In the genomic region with DNA sequence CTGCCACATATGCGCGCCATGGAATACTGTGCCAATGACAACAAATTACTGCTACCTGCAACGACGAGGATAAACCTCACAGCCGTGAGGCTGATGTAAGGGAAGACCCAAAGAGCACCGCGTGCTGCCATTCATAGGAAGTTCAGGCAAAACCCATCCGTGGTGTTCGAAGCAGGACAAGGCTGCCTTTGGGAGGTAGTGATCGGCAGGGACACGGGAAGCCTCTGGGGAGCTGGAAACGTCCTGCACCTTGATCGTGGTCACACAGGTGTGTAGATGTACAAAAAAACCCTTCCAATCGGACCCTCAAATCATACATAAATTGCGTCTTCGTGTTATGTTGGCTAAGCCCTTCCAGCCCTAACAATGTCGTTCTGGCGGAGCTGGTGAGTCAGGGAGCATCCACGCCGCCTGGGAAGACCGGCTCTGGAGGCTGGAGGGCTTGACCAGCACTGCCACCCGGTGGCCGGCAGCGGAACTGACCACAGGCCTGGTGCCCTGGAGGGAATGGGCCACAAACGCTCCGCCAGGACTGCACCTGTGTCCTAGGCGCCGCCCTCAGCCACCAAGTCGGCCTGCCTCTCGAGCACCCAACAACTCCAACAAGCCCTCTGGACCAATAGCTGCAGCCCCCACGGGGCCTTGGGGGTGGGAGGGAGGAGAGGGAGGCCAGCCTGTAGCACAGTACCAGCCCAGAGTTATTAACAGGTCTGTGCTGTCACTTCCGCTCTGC, we compare ENCODE assay signal across 8 cellular contexts. TPM values are rescaled to one million over a fixed set of nuclear protein-coding genes. Genes with fewer than 3 reads are reported as not detected.
DNase-seq lines count a peak whose midpoint lies in the region; ATAC-seq and TF ChIP-seq lines count a peak whose summit lies in the region.

No MANE protein-coding gene starts in this region.

- no peaks in the 10 kb centered on the region for H3K9me3 Mint-ChIP-seq in effector memory CD8-positive, alpha-beta T cell

- DNase-seq in AG04450 (ENCODE audit: low read depth, low spot score) (peak; percentile 55), NCI-H460 (ENCODE audit: extremely low read depth, low read depth) (peak; percentile 86), lung microvascular endothelial cell (ENCODE audit: low read depth in 2 of 2) (peak; percentile 88 to 89)
- DNase-seq in activated CD4-positive, alpha-beta T cell treated with anti-CD3 and anti-CD28 coated beads, Interleukin-2, amount 50 U/mL, for 4 hours = peak; percentile 48 to 49
- DNase-seq in effector memory CD8-positive, alpha-beta T cell = peak; percentile 37 to 43 (median 41)
- DNase-seq in stimulated activated CD8-positive, alpha-beta memory T cell treated with anti-CD3 and anti-CD28 coated beads, Interleukin-15, amount 100 ng/mL, for 4 hours (ENCODE audit: low read depth in 2 of 2) = peak; percentile 17 to 22

- H3K36me3 Mint-ChIP-seq in effector memory CD8-positive, alpha-beta T cell (ENCODE audit: insufficient read depth) = no peaks in the 10 kb centered on the region

- H3K4me3 Mint-ChIP-seq in effector memory CD8-positive, alpha-beta T cell = peak overlapping the region in 1 of 2 donors; percentile 27

- POLR2A ChIA-PET in AG04450 (lab: Yijun Ruan, JAX) = no interaction called here

- peaks cover 21% of the 10 kb centered on the region for H3K27me3 ChIP-seq in AG04450 (ENCODE audit: control insufficient read depth, insufficient read depth, low read length)

- ATAC-seq in GM18519 (IDR thresholded peaks at IDR 0.05; ENCODE audit: low FRiP score, unreplicated experiment) (peak; percentile 45), HG03139 (IDR thresholded peaks at IDR 0.05; ENCODE audit: unreplicated experiment) (peak; percentile 47)
- ATAC-seq in effector memory CD8-positive, alpha-beta T cell (replicated peaks) = peak; percentile 13

- peaks cover 4 to 31% of the 10 kb centered on the region in 2 donors for H3K27me3 Mint-ChIP-seq in effector memory CD8-positive, alpha-beta T cell

- peaks cover 11% of the 10 kb centered on the region in 2 donors for H3K4me1 Mint-ChIP-seq in effector memory CD8-positive, alpha-beta T cell (ENCODE audit: low read depth in 2 of 2)

- CTCF ChIA-PET in AG04450 (lab: Charles Lee) = interaction anchor here (0.5 to 6.4 kb wide), 33 partner anchors 9 to 516 kb away, joined by 3 to 140 read pairs (median 4); partner anchors contain the start of genes ASTL and NCAPH

- H3K4me3 ChIP-seq in AG04450 (ENCODE audit: low read depth, low read length) = no peak overlapping the region

- TF ChIP-seq CTCF in AG04450 (IDR thresholded peaks at IDR 0.05; ENCODE audit: low read depth, low read length) = peak; percentile 96

- peak overlapping the region in 1 of 2 donors; percentile 27 for H3K27ac Mint-ChIP-seq in effector memory CD8-positive, alpha-beta T cell

- peaks cover 10% of the 10 kb centered on the region; the same call in 1 of the 2 replicates for H3K9me3 ChIP-seq in AG04450 (ENCODE audit: control insufficient read depth, insufficient read depth, low read length)

- H3K27ac ChIP-seq in AG04450 (ENCODE audit: low read depth, low read length) = no peak overlapping the region

RNA-seq across cellular contexts. Expression of gene NEURL3, which starts 4.1 kb away (rescaled TPM):
- not detected in 2 replicates for polyA plus RNA-seq in AG04450 (2011; rRNA removed)
- polyA minus RNA-seq in AG04450 (2011; rRNA and poly(A)+ RNA removed) = not detected in 2 replicates
- not detected in 2 replicates for total RNA-seq in NCI-H460 (2014; rRNA removed; shearing (Covaris generic))
- polyA plus RNA-seq in NCI-H460 (2014; cell fraction: nucleus; rRNA removed) = not detected in 2 replicates
- total RNA-seq in lung microvascular endothelial cell = under 0.01 and 0.20 TPM in 2 replicates

RNA-seq across cellular contexts. Expression of gene ARID5A, which starts 27.3 kb away (rescaled TPM):
- 3.1 and 5.0 TPM in 2 replicates for polyA plus RNA-seq in AG04450 (2011; rRNA removed)
- polyA minus RNA-seq in AG04450 (2011; rRNA and poly(A)+ RNA removed) = 2.4 and 4.3 TPM in 2 replicates
- total RNA-seq in NCI-H460 (2014; rRNA removed; shearing (Covaris generic)) = 0.89 and 0.99 TPM in 2 replicates
- polyA plus RNA-seq in NCI-H460 (2014; cell fraction: nucleus; rRNA removed) = 2.2 and 4.1 TPM in 2 replicates
- total RNA-seq in lung microvascular endothelial cell = 8.5 and 9.7 TPM in 2 replicates

Comparison
In these comparisons a context has a peak if more than half of its experiments do, and no peak if none do; other contexts are left out.
1. DNase-seq: peak in every context shown above with its lines; median percentile 88 in lung microvascular endothelial cell; 86 in NCI-H460; 55 in AG04450; 48 in activated CD4-positive, alpha-beta T cell treated with anti-CD3 and anti-CD28 coated beads, Interleukin-2, amount 50 U/mL, for 4 hours; 41 in effector memory CD8-positive, alpha-beta T cell; 20 in stimulated activated CD8-positive, alpha-beta memory T cell treated with anti-CD3 and anti-CD28 coated beads, Interleukin-15, amount 100 ng/mL, for 4 hours.